Comparison of ENCODE assay signal across 34 cellular contexts in the genomic region with DNA sequence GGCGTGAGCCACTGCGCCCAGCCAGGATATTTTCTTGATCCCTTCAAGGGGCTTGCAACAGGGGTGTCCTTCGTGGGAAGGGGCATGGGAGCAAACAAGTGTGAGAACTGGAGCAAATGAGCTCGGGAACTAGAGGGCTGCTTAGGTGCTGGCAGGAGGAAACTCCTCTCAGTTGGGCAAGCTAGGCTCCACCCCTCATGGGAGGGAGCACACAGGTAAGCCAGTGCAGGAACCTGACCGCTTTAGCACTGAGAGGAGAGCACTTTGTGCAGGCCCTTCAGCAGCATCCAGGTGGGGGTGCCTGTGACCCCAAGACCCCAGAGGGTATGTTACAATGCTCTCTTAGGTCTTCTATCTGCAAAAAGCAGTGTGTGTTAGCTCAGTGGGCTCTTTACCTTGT.
"Had no signal": no experiment of that assay in that cellular context is flagged by ENCODE, and none has a peak within 500 bp of the region (broad histone marks: within the 10 kb centered on the region; RNA-seq: fewer than 3 reads in every experiment).

No MANE protein-coding gene starts in this region.

- H3K4me3 Mint-ChIP-seq: activated CD4-positive, alpha-beta memory T cell treated with anti-CD3 and anti-CD28 coated beads for 36 hours; activated CD4-positive, alpha-beta T cell treated with anti-CD3 and anti-CD28 coated beads for 36 hours; activated CD4-positive, alpha-beta T cell treated with anti-CD3 and anti-CD28 coated beads, Interleukin-2, amount 10 ng/mL, durations not matched to agents 24 days and 14 days; activated naive CD4-positive, alpha-beta T cell treated with anti-CD3 and anti-CD28 coated beads, Interleukin-2, amount 50 U/mL, for 24 hours; activated naive CD8-positive, alpha-beta T cell treated with anti-CD3 and anti-CD28 coated beads for 36 hours; activated T-cell treated with anti-CD3 and anti-CD28 coated beads, Interleukin-2, amount 50 U/mL, for 24 hours; activated T-cell treated with anti-CD3 and anti-CD28 coated beads, Interleukin-2, amount 50 U/mL, for 72 hours; activated T-helper 17 cell treated with anti-CD3 and anti-CD28 coated beads, Interleukin-2, amount 50 U/mL, for 72 hours; brain; central memory CD8-positive, alpha-beta T cell; dendritic cell treated with granulocyte-macrophage colony-stimulating factor and Interleukin-4, amounts not matched to agents 40 ng/mL and 50 ng/mL, for 4 days; T-helper 1 cell treated with Interleukin-12 subunit alpha and Interleukin-12 subunit beta and Interleukin-4 antibody, amounts not matched to agents 30 μg/mL and 1 μg/mL, for 36 hours; T-helper 2 cell treated with Interferon-gamma antibody and Interleukin-4, amounts not matched to agents 5 μg/mL and 100 μg/mL, for 36 hours had no signal

- H3K36me3 ChIP-seq: ascending aorta, breast epithelium, cardiac muscle cell, esophagus muscularis mucosa, gastrocnemius medialis, heart left ventricle, WERI-Rb-1 had no signal

- H3K27ac Mint-ChIP-seq: activated CD4-positive, alpha-beta memory T cell treated with anti-CD3 and anti-CD28 coated beads for 36 hours; activated CD4-positive, alpha-beta T cell treated with anti-CD3 and anti-CD28 coated beads for 36 hours; activated CD4-positive, alpha-beta T cell treated with anti-CD3 and anti-CD28 coated beads, Interleukin-2, amount 10 ng/mL, durations not matched to agents 24 days and 14 days; activated naive CD4-positive, alpha-beta T cell treated with anti-CD3 and anti-CD28 coated beads, Interleukin-2, amount 50 U/mL, for 24 hours; activated naive CD8-positive, alpha-beta T cell treated with anti-CD3 and anti-CD28 coated beads for 36 hours; activated T-cell treated with anti-CD3 and anti-CD28 coated beads, Interleukin-2, amount 50 U/mL, for 24 hours; activated T-cell treated with anti-CD3 and anti-CD28 coated beads, Interleukin-2, amount 50 U/mL, for 72 hours; activated T-helper 17 cell treated with anti-CD3 and anti-CD28 coated beads, Interleukin-2, amount 50 U/mL, for 72 hours; brain; dendritic cell treated with granulocyte-macrophage colony-stimulating factor and Interleukin-4, amounts not matched to agents 40 ng/mL and 50 ng/mL, for 4 days; T-helper 1 cell treated with Interleukin-12 subunit alpha and Interleukin-12 subunit beta and Interleukin-4 antibody, amounts not matched to agents 30 μg/mL and 1 μg/mL, for 36 hours; T-helper 2 cell treated with Interferon-gamma antibody and Interleukin-4, amounts not matched to agents 5 μg/mL and 100 μg/mL, for 36 hours had no signal

- DNase-seq: activated CD4-positive, alpha-beta memory T cell treated with anti-CD3 and anti-CD28 coated beads for 36 hours; activated CD4-positive, alpha-beta T cell treated with anti-CD3 and anti-CD28 coated beads for 36 hours; activated CD4-positive, alpha-beta T cell treated with anti-CD3 and anti-CD28 coated beads, Interleukin-2, amount 10 ng/mL, durations not matched to agents 24 days and 14 days; activated CD4-positive, CD25-positive, alpha-beta regulatory T cell; activated CD4-positive, CD25-positive, alpha-beta regulatory T cell treated with anti-CD3 and anti-CD28 coated beads, Interleukin-2, amount 50 U/mL, for 72 hours; activated CD8-positive, alpha-beta memory T cell treated with anti-CD3 and anti-CD28 coated beads, Interleukin-2, amount 50 U/mL, for 48 hours; activated effector memory CD4-positive, alpha-beta T cell treated with Interleukin-2 at 50 U/mL for 16 hours; activated gamma-delta T cell treated with Interleukin-2 at 50 U/mL for 16 hours; activated naive CD4-positive, alpha-beta T cell treated with Interleukin-2 at 50 U/mL for 16 hours; activated naive CD8-positive, alpha-beta T cell treated with anti-CD3 and anti-CD28 coated beads for 36 hours; activated T-cell treated with anti-CD3 and anti-CD28 coated beads for 4 hours; activated T-cell treated with anti-CD3 and anti-CD28 coated beads, Interleukin-2, amount 50 U/mL, for 24 hours; activated T-cell treated with anti-CD3 and anti-CD28 coated beads, Interleukin-2, amount 50 U/mL, for 72 hours; dorsolateral prefrontal cortex; effector memory CD4-positive, alpha-beta T cell; erythroblast; foreskin keratinocyte; gastrocnemius medialis; glutamatergic neuron; heart left ventricle; T1000; WERI-Rb-1 had no signal

- H3K4me1 Mint-ChIP-seq: activated CD4-positive, alpha-beta T cell treated with anti-CD3 and anti-CD28 coated beads for 36 hours; activated CD4-positive, alpha-beta T cell treated with anti-CD3 and anti-CD28 coated beads, Interleukin-2, amount 10 ng/mL, durations not matched to agents 24 days and 14 days; activated naive CD4-positive, alpha-beta T cell treated with anti-CD3 and anti-CD28 coated beads, Interleukin-2, amount 50 U/mL, for 24 hours; activated naive CD8-positive, alpha-beta T cell treated with anti-CD3 and anti-CD28 coated beads for 36 hours; activated T-helper 17 cell treated with anti-CD3 and anti-CD28 coated beads, Interleukin-2, amount 50 U/mL, for 72 hours; central memory CD8-positive, alpha-beta T cell had no signal

- H3K4me1 ChIP-seq: ascending aorta, breast epithelium, esophagus muscularis mucosa, foreskin keratinocyte, gastrocnemius medialis, heart left ventricle had no signal

- H3K4me3 ChIP-seq: ascending aorta, breast epithelium, cardiac muscle cell, coronary artery, dorsolateral prefrontal cortex, esophagus muscularis mucosa, gastrocnemius medialis, heart left ventricle had no signal

- ATAC-seq: activated CD4-positive, alpha-beta T cell treated with anti-CD3 and anti-CD28 coated beads for 36 hours; activated T-cell treated with anti-CD3 and anti-CD28 coated beads, Interleukin-2, amount 50 U/mL, for 72 hours; activated T-helper 17 cell treated with anti-CD3 and anti-CD28 coated beads, Interleukin-2, amount 50 U/mL, for 72 hours; foreskin keratinocyte; gastrocnemius medialis; heart left ventricle had no signal

- H3K27ac ChIP-seq: ascending aorta, breast epithelium, cardiac muscle cell, coronary artery, dorsolateral prefrontal cortex, esophagus muscularis mucosa, foreskin keratinocyte, gastrocnemius medialis, heart left ventricle, WERI-Rb-1 had no signal

- H3K36me3 Mint-ChIP-seq: activated CD4-positive, alpha-beta memory T cell treated with anti-CD3 and anti-CD28 coated beads for 36 hours; activated naive CD4-positive, alpha-beta T cell treated with anti-CD3 and anti-CD28 coated beads, Interleukin-2, amount 50 U/mL, for 24 hours; activated naive CD8-positive, alpha-beta T cell treated with anti-CD3 and anti-CD28 coated beads for 36 hours; brain had no signal

- H3K27me3 ChIP-seq: ascending aorta, breast epithelium, cardiac muscle cell, dorsolateral prefrontal cortex, esophagus muscularis mucosa, foreskin keratinocyte, gastrocnemius medialis, heart left ventricle had no signal

- H3K9me3 ChIP-seq: ascending aorta, breast epithelium, esophagus muscularis mucosa, gastrocnemius medialis, heart left ventricle had no signal

- H3K9me3 Mint-ChIP-seq: activated naive CD4-positive, alpha-beta T cell treated with anti-CD3 and anti-CD28 coated beads, Interleukin-2, amount 50 U/mL, for 24 hours; activated naive CD8-positive, alpha-beta T cell treated with anti-CD3 and anti-CD28 coated beads for 36 hours; activated T-cell treated with anti-CD3 and anti-CD28 coated beads, Interleukin-2, amount 50 U/mL, for 24 hours; brain; dendritic cell treated with granulocyte-macrophage colony-stimulating factor and Interleukin-4, amounts not matched to agents 40 ng/mL and 50 ng/mL, for 4 days had no signal

- H3K27me3 Mint-ChIP-seq: activated CD4-positive, alpha-beta memory T cell treated with anti-CD3 and anti-CD28 coated beads for 36 hours; activated CD4-positive, alpha-beta T cell treated with anti-CD3 and anti-CD28 coated beads for 36 hours; activated CD4-positive, alpha-beta T cell treated with anti-CD3 and anti-CD28 coated beads, Interleukin-2, amount 10 ng/mL, durations not matched to agents 24 days and 14 days; activated naive CD4-positive, alpha-beta T cell treated with anti-CD3 and anti-CD28 coated beads, Interleukin-2, amount 50 U/mL, for 24 hours; activated naive CD8-positive, alpha-beta T cell treated with anti-CD3 and anti-CD28 coated beads for 36 hours; activated T-cell treated with anti-CD3 and anti-CD28 coated beads, Interleukin-2, amount 50 U/mL, for 24 hours; activated T-helper 17 cell treated with anti-CD3 and anti-CD28 coated beads, Interleukin-2, amount 50 U/mL, for 72 hours; brain; central memory CD8-positive, alpha-beta T cell; dendritic cell treated with granulocyte-macrophage colony-stimulating factor and Interleukin-4, amounts not matched to agents 40 ng/mL and 50 ng/mL, for 4 days had no signal
